ENCODE assay signal across 8 cellular contexts in genomic region chr3:130759692-130760338, GRCh38. TPM values are rescaled to one million over a fixed set of nuclear protein-coding genes. Genes with fewer than 3 reads are reported as not detected.
A peak's percentile ranks its signal among the peaks of the same experiment; 100 is the strongest.
DNase-seq lines count a peak whose midpoint lies in the region; ATAC-seq and TF ChIP-seq lines count a peak whose summit lies in the region.

No MANE protein-coding gene starts in this region.

- no peak overlapping the region for H3K4me3 Mint-ChIP-seq in T-helper 17 cell

- peak; percentile 62 for ATAC-seq in HG02623 (IDR thresholded peaks at IDR 0.05; ENCODE audit: unreplicated experiment)
- peak; percentile 86 for ATAC-seq in T-helper 17 cell

- no peaks in the 10 kb centered on the region for H3K36me3 ChIP-seq in brain microvascular endothelial cell (replicated peaks)

- H3K9me3 ChIP-seq in T-helper 17 cell (ENCODE audit: control insufficient read depth, low read length, poor library complexity, severe bottlenecking) = no peaks in the 10 kb centered on the region

- no peaks in the 10 kb centered on the region for H3K36me3 Mint-ChIP-seq in T-helper 17 cell (ENCODE audit: low read depth)

- H3K4me3 ChIP-seq in brain microvascular endothelial cell (ENCODE audit: low read depth, low read length) = no peak overlapping the region

- no peak overlapping the region for H3K27ac Mint-ChIP-seq in T-helper 17 cell

- TF ChIP-seq CTCF in brain microvascular endothelial cell (IDR thresholded peaks at IDR 0.05; ENCODE audit: low read depth, low read length, missing control alignments) = peak; percentile 85

- H3K4me1 Mint-ChIP-seq in T-helper 17 cell = peaks cover 2% of the 10 kb centered on the region

- in situ Hi-C loops in brain microvascular endothelial cell (cut with HindIII; ENCODE audit: low pct_ligation_motif_present, low sequenced_read_pairs) = no loop called here

- no peak overlapping the region for H3K27ac ChIP-seq in brain microvascular endothelial cell

- DNase-seq in activated CD4-positive, CD25-positive, alpha-beta regulatory T cell (lab: John Stamatoyannopoulos, UW) = peak in 3 of 4 experiments; percentile 3 to 6 (median 6)
- no peak for DNase-seq in activated CD4-positive, CD25-positive, alpha-beta regulatory T cell treated with anti-CD3 and anti-CD28 coated beads, Interleukin-2, amount 50 U/mL, for 72 hours
- DNase-seq in NCI-H1930 (lab: John Stamatoyannopoulos, UW) (peak; percentile 2 to 47), T-helper 17 cell (peak in 2 of 3 donors; percentile 19 to 38), brain microvascular endothelial cell (peak; percentile 48), iris pigment epithelial cell (ENCODE audit: low read depth) (peak; percentile 57)
- DNase-seq in stimulated activated CD4-positive, alpha-beta T cell treated with anti-CD3 and anti-CD28 coated beads, Interleukin-4, amount 100 ng/mL, for 4 hours = peak; percentile 29 to 34

- no peaks in the 10 kb centered on the region for H3K27me3 ChIP-seq in brain microvascular endothelial cell (replicated peaks)

- H3K27me3 Mint-ChIP-seq in T-helper 17 cell = peaks cover 22% of the 10 kb centered on the region

RNA-seq across cellular contexts. Expression of gene PIK3R4, which starts 13.2 kb away (rescaled TPM):
- total RNA-seq in T-helper 17 cell = 10 to 100 TPM; 14.6 to 15.0 TPM
